26 cellular contexts compared by ENCODE assay signal in genomic region chr13:21717817-21718216, GRCh38. TPM values are rescaled to one million over a fixed set of nuclear protein-coding genes. Genes with fewer than 3 reads are reported as not detected.
DNase-seq lines count a peak whose midpoint lies in the region; ATAC-seq and TF ChIP-seq lines count a peak whose summit lies in the region.
"Had no signal": no experiment of that assay in that cellular context is flagged by ENCODE, and none has a peak within 500 bp of the region (broad histone marks: within the 10 kb centered on the region; RNA-seq: fewer than 3 reads in every experiment).

No MANE protein-coding gene starts in this region.

- H3F3A ChIP-seq in neural progenitor cell (ENCODE audit: low read depth), result no peaks in the 10 kb centered on the region

- WGBS in iPS DF 6.9 (ENCODE audit: insufficient coverage, insufficient read length), result no CpG with 5 or more reads among the region's 4 CpGs
- 41 to 43% methylated on average over 4 of the region's 4 CpGs for WGBS in body of pancreas, 2 donors

- no peaks in the 10 kb centered on the region for H3K36me3 ChIP-seq in SJSA1
- H3K36me3 ChIP-seq in iPS DF 6.9 (ENCODE audit: control insufficient read depth, insufficient read depth, low read length), result no peaks in the 10 kb centered on the region
- no peaks in the 10 kb centered on the region for H3K36me3 ChIP-seq in neural progenitor cell
- no peaks in the 10 kb centered on the region for H3K36me3 ChIP-seq in BE2C
- H3K36me3 ChIP-seq in body of pancreas (replicated peaks in 1 of 2; ENCODE audit: insufficient read depth in 1 of 2, low read depth in 2 of 2), result no peaks in the 10 kb centered on the region
- H3K36me3 ChIP-seq: heart right ventricle, suprapubic skin, WERI-Rb-1 had no signal

- H3K36me3 Mint-ChIP-seq in neural progenitor cell, result no peaks in the 10 kb centered on the region
- H3K36me3 Mint-ChIP-seq: activated naive CD8-positive, alpha-beta T cell treated with anti-CD3 and anti-CD28 coated beads, Interleukin-2, amount 10 ng/mL, durations not matched to agents 7 days and 5 days; brain; CD4-positive, CD25-positive, alpha-beta regulatory T cell; stimulated activated effector memory CD8-positive, alpha-beta T cell treated with anti-CD3 and anti-CD28 coated beads, Interleukin-12 subunit alpha, Interleukin-12 subunit beta, amount 100 ng/mL, for 72 hours had no signal

- DNase-seq in H4 (ENCODE audit: low spot score), result peak; percentile 30
- peak; percentile 34 to 52 for DNase-seq in SJSA1 (ENCODE audit: low read depth in 1 of 2, low spot score in 2 of 2)
- DNase-seq in iPS DF 6.9 (ENCODE audit: low read depth, low spot score), result peak; percentile 18
- DNase-seq in neural progenitor cell (ENCODE audit: low spot score), result peak; percentile 26
- no peak for DNase-seq in BE2C
- DNase-seq in cortex of kidney (lab: John Stamatoyannopoulos, UW), result no peak
- no peak for DNase-seq in body of pancreas
- DNase-seq: activated CD8-positive, alpha-beta memory T cell treated with anti-CD3 and anti-CD28 coated beads, Interleukin-2, amount 50 U/mL, for 4 hours; activated naive CD8-positive, alpha-beta T cell treated with anti-CD3 and anti-CD28 coated beads, Interleukin-2, amount 10 ng/mL, durations not matched to agents 7 days and 5 days; CD4-positive, CD25-positive, alpha-beta regulatory T cell; DMS53; heart right ventricle; MM.1S; NCI-H2227 treated with DMSO at 0.1 percent for 48 hours; NCI-H82; posterior cingulate gyrus; WERI-Rb-1 had no signal

- no peak for TF ChIP-seq POLR2A in body of pancreas (IDR thresholded peaks at IDR 0.05)

- H3K27ac ChIP-seq in SJSA1, result 0 out of 2 replicates have a peak overlapping the region, but pooled peaks have one; percentile 20
- H3K27ac ChIP-seq in iPS DF 6.9 (ENCODE audit: low read length), result no peak overlapping the region
- H3K27ac ChIP-seq in neural progenitor cell, result no peak overlapping the region
- H3K27ac ChIP-seq in body of pancreas, result no peak overlapping the region
- H3K27ac ChIP-seq: heart right ventricle, suprapubic skin, WERI-Rb-1 had no signal

- intact Hi-C loops in body of pancreas (cut with DNase I), result no loop called here

- TF ChIP-seq CTCF in neural progenitor cell (IDR thresholded peaks at IDR 0.05) (no peak), BE2C (IDR thresholded peaks at IDR 0.05; ENCODE audit: low read depth, low read length) (no peak), body of pancreas (IDR thresholded peaks at IDR 0.05) (no peak)

- ATAC-seq in body of pancreas, result no peak
- ATAC-seq in HG03457 (IDR thresholded peaks at IDR 0.05; ENCODE audit: unreplicated experiment), result no peak
- ATAC-seq: heart right ventricle; Panc1; stimulated activated effector memory CD8-positive, alpha-beta T cell treated with anti-CD3 and anti-CD28 coated beads, Interleukin-12 subunit alpha, Interleukin-12 subunit beta, amount 100 ng/mL, for 72 hours had no signal

- no peaks in the 10 kb centered on the region for H3K27me3 ChIP-seq in SJSA1 (replicated peaks)
- H3K27me3 ChIP-seq in iPS DF 6.9 (ENCODE audit: control insufficient read depth, insufficient read depth, low read length), result no peaks in the 10 kb centered on the region
- no peaks in the 10 kb centered on the region for H3K27me3 ChIP-seq in neural progenitor cell
- no peaks in the 10 kb centered on the region for H3K27me3 ChIP-seq in BE2C
- no peaks in the 10 kb centered on the region for H3K27me3 ChIP-seq in body of pancreas

- H3K4me1 ChIP-seq in SJSA1 (replicated peaks), result peaks cover 12% of the 10 kb centered on the region
- no peaks in the 10 kb centered on the region for H3K4me1 ChIP-seq in iPS DF 6.9 (ENCODE audit: control insufficient read depth, insufficient read depth, low read length)
- H3K4me1 ChIP-seq in neural progenitor cell, result peaks cover 6% of the 10 kb centered on the region
- no peaks in the 10 kb centered on the region for H3K4me1 ChIP-seq in BE2C
- H3K4me1 ChIP-seq in body of pancreas, result no peaks in the 10 kb centered on the region
- H3K4me1 ChIP-seq: heart right ventricle, suprapubic skin had no signal

- H2AFZ ChIP-seq in neural progenitor cell (replicated peaks), result peak overlapping the region; percentile 17

- peaks cover 5% of the 10 kb centered on the region for H3K4me1 Mint-ChIP-seq in neural progenitor cell
- H3K4me1 Mint-ChIP-seq: activated naive CD8-positive, alpha-beta T cell treated with anti-CD3 and anti-CD28 coated beads, Interleukin-2, amount 10 ng/mL, durations not matched to agents 7 days and 5 days; brain; CD4-positive, CD25-positive, alpha-beta regulatory T cell; IgD-negative memory B cell; stimulated activated effector memory CD8-positive, alpha-beta T cell treated with anti-CD3 and anti-CD28 coated beads, Interleukin-12 subunit alpha, Interleukin-12 subunit beta, amount 100 ng/mL, for 72 hours had no signal

- H3K9me3 Mint-ChIP-seq in neural progenitor cell, result no peaks in the 10 kb centered on the region
- H3K9me3 Mint-ChIP-seq: activated naive CD8-positive, alpha-beta T cell treated with anti-CD3 and anti-CD28 coated beads, Interleukin-2, amount 10 ng/mL, durations not matched to agents 7 days and 5 days; activated T-helper 2 cell treated with anti-CD3 and anti-CD28 coated beads, Interferon-gamma antibody, Interleukin-2, Interleukin-4, amounts not matched to agents 10 μg/mL and 5 μg/mL and 100 μg/mL, durations not matched to agents 14 hours and 24 hours and 36 hours; CD4-positive, CD25-positive, alpha-beta regulatory T cell; stimulated activated effector memory CD8-positive, alpha-beta T cell treated with anti-CD3 and anti-CD28 coated beads, Interleukin-12 subunit alpha, Interleukin-12 subunit beta, amount 100 ng/mL, for 72 hours had no signal

- H3K4me3 ChIP-seq in SJSA1 (no peak overlapping the region), iPS DF 6.9 (ENCODE audit: low read length) (no peak overlapping the region), neural progenitor cell (no peak overlapping the region), BE2C (ENCODE audit: low read depth, low read length) (no peak overlapping the region), body of pancreas (no peak overlapping the region)
- H3K4me3 ChIP-seq: heart right ventricle, suprapubic skin had no signal

- no peak overlapping the region for H3K4me3 Mint-ChIP-seq in neural progenitor cell
- H3K4me3 Mint-ChIP-seq: activated naive CD8-positive, alpha-beta T cell treated with anti-CD3 and anti-CD28 coated beads, Interleukin-2, amount 10 ng/mL, durations not matched to agents 7 days and 5 days; brain; CD4-positive, CD25-positive, alpha-beta regulatory T cell; IgD-negative memory B cell; nephron; stimulated activated effector memory CD8-positive, alpha-beta T cell treated with anti-CD3 and anti-CD28 coated beads, Interleukin-12 subunit alpha, Interleukin-12 subunit beta, amount 100 ng/mL, for 72 hours had no signal

- H3K79me2 ChIP-seq in neural progenitor cell (ENCODE audit: low read depth), result no peaks in the 10 kb centered on the region

- peaks cover 8% of the 10 kb centered on the region for H3K27me3 Mint-ChIP-seq in neural progenitor cell (ENCODE audit: insufficient read depth, low read depth)

- H3K9me3 ChIP-seq in SJSA1 (replicated peaks) (no peaks in the 10 kb centered on the region), iPS DF 6.9 (ENCODE audit: control insufficient read depth, insufficient read depth, low read length) (no peaks in the 10 kb centered on the region), neural progenitor cell (ENCODE audit: low read depth) (no peaks in the 10 kb centered on the region), BE2C (no peaks in the 10 kb centered on the region), body of pancreas (no peaks in the 10 kb centered on the region)
- H3K9me3 ChIP-seq: heart right ventricle, suprapubic skin had no signal

- H3K4me2 ChIP-seq in neural progenitor cell, result no peak overlapping the region

- no peaks in the 10 kb centered on the region for H4K20me1 ChIP-seq in neural progenitor cell (ENCODE audit: low read depth)

- no peak overlapping the region for H3K27ac Mint-ChIP-seq in neural progenitor cell
- H3K27ac Mint-ChIP-seq: activated naive CD8-positive, alpha-beta T cell treated with anti-CD3 and anti-CD28 coated beads, Interleukin-2, amount 10 ng/mL, durations not matched to agents 7 days and 5 days; activated T-helper 2 cell treated with anti-CD3 and anti-CD28 coated beads, Interferon-gamma antibody, Interleukin-2, Interleukin-4, amounts not matched to agents 10 μg/mL and 5 μg/mL and 100 μg/mL, durations not matched to agents 14 hours and 24 hours and 36 hours; brain; CD4-positive, CD25-positive, alpha-beta regulatory T cell; IgD-negative memory B cell; stimulated activated effector memory CD8-positive, alpha-beta T cell treated with anti-CD3 and anti-CD28 coated beads, Interleukin-12 subunit alpha, Interleukin-12 subunit beta, amount 100 ng/mL, for 72 hours had no signal

- H3K9ac ChIP-seq in neural progenitor cell, result no peak overlapping the region

RNA-seq across cellular contexts. Expression of gene FGF9, which starts 46.9 kb away (rescaled TPM):
- 0.56 TPM in 1 of 2 replicates, not detected in the other for total RNA-seq in H4 (2014; rRNA removed; shearing (Covaris generic))
- 0.26 TPM in 1 of 2 replicates, not detected in the other for total RNA-seq in SJSA1 (2014; rRNA removed; shearing (Covaris generic))
- 2.1 and 2.4 TPM in 2 replicates for total RNA-seq in neural progenitor cell (ENCODE audit: low replicate concordance)
- not detected for polyA plus RNA-seq in BE2C (2012; ENCODE audit: insufficient read depth, insufficient read length, low read depth)
- 1 to 10 TPM in 1 of 2 donors, under 1 TPM in 1; 0.26 to 1.3 TPM for total RNA-seq in body of pancreas
- total RNA-seq: suprapubic skin; T-helper 2 cell treated with Interferon-gamma antibody and Interleukin-4, amounts not matched to agents 100 ng/mL and 5 ng/mL, for 36 hours had no signal

Comparison
In these comparisons a context has a peak if more than half of its experiments do, and no peak if none do; other contexts are left out.
1. DNase-seq: peak in H4 (single experiment), SJSA1 (2 of 2), iPS DF 6.9 (single experiment) and neural progenitor cell (single experiment); none in BE2C (single experiment), cortex of kidney (single experiment) and body of pancreas (0 of 4).